10 cellular contexts compared by ENCODE assay signal in the genomic region with DNA sequence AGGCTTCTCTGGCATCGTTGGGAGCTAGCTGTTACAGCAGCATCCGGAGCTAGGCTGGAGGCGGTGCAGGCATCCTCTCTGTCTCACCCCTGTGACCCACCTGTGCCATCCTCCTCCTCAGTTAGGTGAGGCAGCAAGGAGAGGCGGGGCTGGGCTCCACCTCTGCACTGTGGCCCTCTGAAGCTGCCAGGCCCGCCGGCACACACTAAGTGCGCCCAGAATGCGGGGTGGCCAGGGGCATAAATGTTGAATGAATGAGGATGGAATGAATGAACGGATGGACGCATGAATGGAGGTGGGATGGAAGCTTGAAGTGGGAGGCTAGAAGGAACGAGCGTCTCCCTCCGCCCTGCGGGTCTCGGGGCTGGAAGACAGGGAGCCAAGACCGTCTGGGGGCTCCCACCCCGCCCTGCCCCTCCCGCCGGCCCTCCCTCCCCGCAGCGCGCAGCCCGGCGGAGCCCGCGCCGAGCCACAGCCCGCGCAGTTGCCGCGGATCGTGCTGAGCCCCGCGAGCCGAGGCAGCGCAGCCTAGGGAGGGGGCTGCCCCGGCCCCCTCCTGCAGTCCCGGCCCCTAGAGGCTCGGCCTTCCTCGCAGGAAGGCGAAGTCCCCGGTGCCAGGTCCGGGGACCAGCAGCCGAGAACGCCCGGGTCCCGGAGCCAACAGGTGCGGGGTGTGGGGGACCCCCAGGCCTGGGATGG. TPM values are rescaled to one million over a fixed set of nuclear protein-coding genes. Genes with fewer than 3 reads are reported as not detected.
DNase-seq lines count a peak whose midpoint lies in the region; ATAC-seq and TF ChIP-seq lines count a peak whose summit lies in the region.
"Had no signal": no experiment of that assay in that cellular context is flagged by ENCODE, and none has a peak within 500 bp of the region (broad histone marks: within the 10 kb centered on the region; RNA-seq: fewer than 3 reads in every experiment).

A gene (plus strand): TSS at position 472 of the 699 bp plus-strand sequence. CDS start 1,504 bp downstream, outside the sequence.

- no peaks in the 10 kb centered on the region for H3K36me3 Mint-ChIP-seq in neural progenitor cell
- H3K36me3 Mint-ChIP-seq: activated naive CD4-positive, alpha-beta T cell treated with anti-CD3 and anti-CD28 coated beads, Interleukin-2, amount 50 U/mL, for 72 hours had no signal

- H3K27me3 Mint-ChIP-seq in neural progenitor cell (ENCODE audit: insufficient read depth, low read depth): peaks cover 13% of the 10 kb centered on the region

- H3K27me3 ChIP-seq in BE2C (no peaks in the 10 kb centered on the region), OCI-LY3 (ENCODE audit: low read depth, low read length) (no peaks in the 10 kb centered on the region), esophagus muscularis mucosa (peaks cover 0 to 39% (median 19%) of the 10 kb centered on the region in 4 donors), neural progenitor cell (peaks cover 45% of the 10 kb centered on the region)

- H3K9ac ChIP-seq in OCI-LY3 (ENCODE audit: low read length) (peak within 1 kb of the TSS; percentile 79), neural progenitor cell (peak within 1 kb of the TSS; percentile 2)

- peak within 1 kb of the TSS; percentile 85 for H2AFZ ChIP-seq in OCI-LY3 (ENCODE audit: low read depth, low read length)
- peak within 1 kb of the TSS; percentile 98 for H2AFZ ChIP-seq in neural progenitor cell (replicated peaks)

- H3K4me2 ChIP-seq in OCI-LY3 (ENCODE audit: low read length): peak within 1 kb of the TSS; percentile 96
- H3K4me2 ChIP-seq in neural progenitor cell: peak within 1 kb of the TSS; percentile 96

- H3K9me3 ChIP-seq in BE2C (no peaks in the 10 kb centered on the region), OCI-LY3 (ENCODE audit: insufficient read depth, low read length) (no peaks in the 10 kb centered on the region), esophagus muscularis mucosa (no peaks in the 10 kb centered on the region), neural progenitor cell (ENCODE audit: low read depth) (no peaks in the 10 kb centered on the region)

- no peak within 1 kb of the TSS for H3K27ac ChIP-seq in OCI-LY3 (ENCODE audit: low read length)
- no peak within 1 kb of the TSS for H3K27ac ChIP-seq in esophagus muscularis mucosa (replicated peaks in 1 of 4)
- no peak within 1 kb of the TSS for H3K27ac ChIP-seq in neural progenitor cell

- WGBS in esophagus muscularis mucosa: 16% methylated on average over 22 of the region's 48 CpGs

- H3K36me3 ChIP-seq in BE2C (no peaks in the 10 kb centered on the region), OCI-LY3 (replicated peaks; ENCODE audit: low read depth, low read length) (no peaks in the 10 kb centered on the region), esophagus muscularis mucosa (no peaks in the 10 kb centered on the region), neural progenitor cell (no peaks in the 10 kb centered on the region)

- H3K79me2 ChIP-seq in OCI-LY3 (ENCODE audit: low read length): no peaks in the 10 kb centered on the region
- no peaks in the 10 kb centered on the region for H3K79me2 ChIP-seq in neural progenitor cell (ENCODE audit: low read depth)

- no peaks in the 10 kb centered on the region for H3F3A ChIP-seq in neural progenitor cell (ENCODE audit: low read depth)

- ATAC-seq in omental fat pad (ENCODE audit: low FRiP score): no peak

- TF ChIP-seq CTCF in BE2C (IDR thresholded peaks at IDR 0.05; ENCODE audit: low read depth, low read length) (no peak), OCI-LY3 (IDR thresholded peaks at IDR 0.05; ENCODE audit: low read depth, low read length) (no peak), esophagus muscularis mucosa (IDR thresholded peaks at IDR 0.05) (no peak), neural progenitor cell (IDR thresholded peaks at IDR 0.05) (no peak), omental fat pad (IDR thresholded peaks at IDR 0.05) (no peak)

- no peaks in the 10 kb centered on the region for H3K9me3 Mint-ChIP-seq in neural progenitor cell
- H3K9me3 Mint-ChIP-seq: activated naive CD4-positive, alpha-beta T cell treated with anti-CD3 and anti-CD28 coated beads, Interleukin-2, amount 50 U/mL, for 72 hours had no signal

- peaks cover 9% of the 10 kb centered on the region for H3K4me1 ChIP-seq in BE2C
- H3K4me1 ChIP-seq in OCI-LY3 (ENCODE audit: low read length): peaks cover 15% of the 10 kb centered on the region
- H3K4me1 ChIP-seq in esophagus muscularis mucosa: peaks cover 5 to 27% (median 17%) of the 10 kb centered on the region in 4 donors
- peaks cover 8% of the 10 kb centered on the region for H3K4me1 ChIP-seq in neural progenitor cell

- peak within 1 kb of the TSS; percentile 5 for H3K27ac Mint-ChIP-seq in neural progenitor cell
- H3K27ac Mint-ChIP-seq: activated naive CD4-positive, alpha-beta T cell treated with anti-CD3 and anti-CD28 coated beads, Interleukin-2, amount 50 U/mL, for 72 hours had no signal

- no peaks in the 10 kb centered on the region for H4K20me1 ChIP-seq in OCI-LY3 (ENCODE audit: insufficient read depth, low read length)
- no peaks in the 10 kb centered on the region for H4K20me1 ChIP-seq in neural progenitor cell (ENCODE audit: low read depth)

- no peak for TF ChIP-seq EP300 in esophagus muscularis mucosa (IDR thresholded peaks at IDR 0.05)

- no peak for TF ChIP-seq POLR2A in esophagus muscularis mucosa (IDR thresholded peaks at IDR 0.05; ENCODE audit: low read depth)

- peaks cover 26% of the 10 kb centered on the region for H3K4me1 Mint-ChIP-seq in neural progenitor cell

- peak within 1 kb of the TSS; percentile 85 for H3K4me3 Mint-ChIP-seq in neural progenitor cell

- peak within 1 kb of the TSS; percentile 58 for H3K4me3 ChIP-seq in BE2C (ENCODE audit: low read depth, low read length)
- H3K4me3 ChIP-seq in OCI-LY3 (ENCODE audit: low read length): peak within 1 kb of the TSS; percentile 99
- H3K4me3 ChIP-seq in esophagus muscularis mucosa: peak within 1 kb of the TSS; percentile 53 to 56 (median 54)
- peak within 1 kb of the TSS; percentile 86 for H3K4me3 ChIP-seq in neural progenitor cell

- intact Hi-C loops in esophagus muscularis mucosa (cut with DNase I): no loop called here

- DNase-seq in BE2C (no peak), esophagus muscularis mucosa (ENCODE audit: extremely low spot score) (no peak), neural progenitor cell (ENCODE audit: low spot score) (peak; percentile 50), NCI-H524 treated with DMSO at 0.1 percent for 48 hours (lab: John Stamatoyannopoulos, UW) (no peak), ecto neural progenitor cell (ENCODE audit: low spot score) (no peak), omental fat pad (ENCODE audit: low spot score) (no peak), NCI-H1436 (lab: John Stamatoyannopoulos, UW) (no peak)

RNA-seq across cellular contexts. Expression of the gene that starts here (rescaled TPM):
- not detected for polyA plus RNA-seq in BE2C (2012; ENCODE audit: insufficient read depth, insufficient read length, low read depth)
- 1 to 10 TPM in 2 of 4 donors, under 1 TPM in 1, not detected in 1; 0.45 to 1.8 (median 1.7) TPM for total RNA-seq in esophagus muscularis mucosa
- total RNA-seq in neural progenitor cell (ENCODE audit: low replicate concordance): 0.06 TPM in 1 of 2 replicates, not detected in the other
- total RNA-seq in omental fat pad: 1 to 10 TPM in 1 of 4 donors, not detected in 3; 1.6 TPM
- total RNA-seq: activated naive CD4-positive, alpha-beta T cell treated with anti-CD3 and anti-CD28 coated beads, Interleukin-2, amount 50 U/mL, for 72 hours; LHCN-M2 had no signal

Comparison
In these comparisons a context has a peak if more than half of its experiments do, and no peak if none do; other contexts are left out.
1. Peak in DNase-seq, H3K4me3 ChIP-seq, H3K9ac ChIP-seq and H3K4me2 ChIP-seq in neural progenitor cell; RNA of the gene not detected or under 1 TPM.